In the genomic region with DNA sequence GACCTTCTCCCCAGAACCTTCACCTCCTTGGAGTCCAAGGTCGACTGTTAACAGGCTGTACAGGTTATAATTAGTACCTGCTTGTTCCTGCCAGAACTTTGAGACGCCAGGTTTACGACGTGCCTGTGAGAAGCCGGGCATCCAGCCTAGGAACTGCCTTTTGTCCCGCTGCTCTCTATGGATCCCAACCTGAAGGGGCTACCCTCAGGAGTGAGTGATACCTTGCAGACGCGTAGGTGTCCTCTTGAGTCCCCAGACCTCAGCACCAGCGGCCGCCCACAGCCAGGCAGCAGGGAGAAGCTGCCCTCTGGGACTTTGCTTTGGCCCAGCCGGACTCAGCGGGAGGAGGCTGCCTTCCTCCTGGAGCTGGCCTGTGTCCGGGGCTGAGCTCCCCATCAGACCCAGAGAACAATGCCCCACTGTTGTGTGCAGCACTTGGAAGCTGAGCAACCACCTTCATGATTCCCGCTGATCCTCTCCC, we compare ENCODE assay signal across 1 cellular context.
TF ChIP-seq lines count a peak whose summit lies in the region.

No MANE protein-coding gene starts in this region.

TF ChIP-seq in H1, 55 proteins besides CTCF, POLR2A, EP300 and RAD21:
- TF ChIP-seq, protein P1, sequence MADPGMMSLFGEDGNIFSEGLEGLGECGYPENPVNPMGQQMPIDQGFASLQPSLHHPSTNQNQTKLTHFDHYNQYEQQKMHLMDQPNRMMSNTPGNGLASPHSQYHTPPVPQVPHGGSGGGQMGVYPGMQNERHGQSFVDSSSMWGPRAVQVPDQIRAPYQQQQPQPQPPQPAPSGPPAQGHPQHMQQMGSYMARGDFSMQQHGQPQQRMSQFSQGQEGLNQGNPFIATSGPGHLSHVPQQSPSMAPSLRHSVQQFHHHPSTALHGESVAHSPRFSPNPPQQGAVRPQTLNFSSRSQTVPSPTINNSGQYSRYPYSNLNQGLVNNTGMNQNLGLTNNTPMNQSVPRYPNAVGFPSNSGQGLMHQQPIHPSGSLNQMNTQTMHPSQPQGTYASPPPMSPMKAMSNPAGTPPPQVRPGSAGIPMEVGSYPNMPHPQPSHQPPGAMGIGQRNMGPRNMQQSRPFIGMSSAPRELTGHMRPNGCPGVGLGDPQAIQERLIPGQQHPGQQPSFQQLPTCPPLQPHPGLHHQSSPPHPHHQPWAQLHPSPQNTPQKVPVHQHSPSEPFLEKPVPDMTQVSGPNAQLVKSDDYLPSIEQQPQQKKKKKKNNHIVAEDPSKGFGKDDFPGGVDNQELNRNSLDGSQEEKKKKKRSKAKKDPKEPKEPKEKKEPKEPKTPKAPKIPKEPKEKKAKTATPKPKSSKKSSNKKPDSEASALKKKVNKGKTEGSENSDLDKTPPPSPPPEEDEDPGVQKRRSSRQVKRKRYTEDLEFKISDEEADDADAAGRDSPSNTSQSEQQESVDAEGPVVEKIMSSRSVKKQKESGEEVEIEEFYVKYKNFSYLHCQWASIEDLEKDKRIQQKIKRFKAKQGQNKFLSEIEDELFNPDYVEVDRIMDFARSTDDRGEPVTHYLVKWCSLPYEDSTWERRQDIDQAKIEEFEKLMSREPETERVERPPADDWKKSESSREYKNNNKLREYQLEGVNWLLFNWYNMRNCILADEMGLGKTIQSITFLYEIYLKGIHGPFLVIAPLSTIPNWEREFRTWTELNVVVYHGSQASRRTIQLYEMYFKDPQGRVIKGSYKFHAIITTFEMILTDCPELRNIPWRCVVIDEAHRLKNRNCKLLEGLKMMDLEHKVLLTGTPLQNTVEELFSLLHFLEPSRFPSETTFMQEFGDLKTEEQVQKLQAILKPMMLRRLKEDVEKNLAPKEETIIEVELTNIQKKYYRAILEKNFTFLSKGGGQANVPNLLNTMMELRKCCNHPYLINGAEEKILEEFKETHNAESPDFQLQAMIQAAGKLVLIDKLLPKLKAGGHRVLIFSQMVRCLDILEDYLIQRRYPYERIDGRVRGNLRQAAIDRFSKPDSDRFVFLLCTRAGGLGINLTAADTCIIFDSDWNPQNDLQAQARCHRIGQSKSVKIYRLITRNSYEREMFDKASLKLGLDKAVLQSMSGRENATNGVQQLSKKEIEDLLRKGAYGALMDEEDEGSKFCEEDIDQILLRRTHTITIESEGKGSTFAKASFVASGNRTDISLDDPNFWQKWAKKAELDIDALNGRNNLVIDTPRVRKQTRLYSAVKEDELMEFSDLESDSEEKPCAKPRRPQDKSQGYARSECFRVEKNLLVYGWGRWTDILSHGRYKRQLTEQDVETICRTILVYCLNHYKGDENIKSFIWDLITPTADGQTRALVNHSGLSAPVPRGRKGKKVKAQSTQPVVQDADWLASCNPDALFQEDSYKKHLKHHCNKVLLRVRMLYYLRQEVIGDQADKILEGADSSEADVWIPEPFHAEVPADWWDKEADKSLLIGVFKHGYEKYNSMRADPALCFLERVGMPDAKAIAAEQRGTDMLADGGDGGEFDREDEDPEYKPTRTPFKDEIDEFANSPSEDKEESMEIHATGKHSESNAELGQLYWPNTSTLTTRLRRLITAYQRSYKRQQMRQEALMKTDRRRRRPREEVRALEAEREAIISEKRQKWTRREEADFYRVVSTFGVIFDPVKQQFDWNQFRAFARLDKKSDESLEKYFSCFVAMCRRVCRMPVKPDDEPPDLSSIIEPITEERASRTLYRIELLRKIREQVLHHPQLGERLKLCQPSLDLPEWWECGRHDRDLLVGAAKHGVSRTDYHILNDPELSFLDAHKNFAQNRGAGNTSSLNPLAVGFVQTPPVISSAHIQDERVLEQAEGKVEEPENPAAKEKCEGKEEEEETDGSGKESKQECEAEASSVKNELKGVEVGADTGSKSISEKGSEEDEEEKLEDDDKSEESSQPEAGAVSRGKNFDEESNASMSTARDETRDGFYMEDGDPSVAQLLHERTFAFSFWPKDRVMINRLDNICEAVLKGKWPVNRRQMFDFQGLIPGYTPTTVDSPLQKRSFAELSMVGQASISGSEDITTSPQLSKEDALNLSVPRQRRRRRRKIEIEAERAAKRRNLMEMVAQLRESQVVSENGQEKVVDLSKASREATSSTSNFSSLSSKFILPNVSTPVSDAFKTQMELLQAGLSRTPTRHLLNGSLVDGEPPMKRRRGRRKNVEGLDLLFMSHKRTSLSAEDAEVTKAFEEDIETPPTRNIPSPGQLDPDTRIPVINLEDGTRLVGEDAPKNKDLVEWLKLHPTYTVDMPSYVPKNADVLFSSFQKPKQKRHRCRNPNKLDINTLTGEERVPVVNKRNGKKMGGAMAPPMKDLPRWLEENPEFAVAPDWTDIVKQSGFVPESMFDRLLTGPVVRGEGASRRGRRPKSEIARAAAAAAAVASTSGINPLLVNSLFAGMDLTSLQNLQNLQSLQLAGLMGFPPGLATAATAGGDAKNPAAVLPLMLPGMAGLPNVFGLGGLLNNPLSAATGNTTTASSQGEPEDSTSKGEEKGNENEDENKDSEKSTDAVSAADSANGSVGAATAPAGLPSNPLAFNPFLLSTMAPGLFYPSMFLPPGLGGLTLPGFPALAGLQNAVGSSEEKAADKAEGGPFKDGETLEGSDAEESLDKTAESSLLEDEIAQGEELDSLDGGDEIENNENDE (IDR thresholded peaks at IDR 0.05; ENCODE audit: insufficient replicate concordance, low read length) = no peak
- no peak for TF ChIP-seq SRF (IDR thresholded peaks at IDR 0.05; ENCODE audit: low read depth, low read length)
- TF ChIP-seq MAFK (IDR thresholded peaks at IDR 0.05; ENCODE audit: low read depth, low read length) = no peak
- TF ChIP-seq, protein P2, sequence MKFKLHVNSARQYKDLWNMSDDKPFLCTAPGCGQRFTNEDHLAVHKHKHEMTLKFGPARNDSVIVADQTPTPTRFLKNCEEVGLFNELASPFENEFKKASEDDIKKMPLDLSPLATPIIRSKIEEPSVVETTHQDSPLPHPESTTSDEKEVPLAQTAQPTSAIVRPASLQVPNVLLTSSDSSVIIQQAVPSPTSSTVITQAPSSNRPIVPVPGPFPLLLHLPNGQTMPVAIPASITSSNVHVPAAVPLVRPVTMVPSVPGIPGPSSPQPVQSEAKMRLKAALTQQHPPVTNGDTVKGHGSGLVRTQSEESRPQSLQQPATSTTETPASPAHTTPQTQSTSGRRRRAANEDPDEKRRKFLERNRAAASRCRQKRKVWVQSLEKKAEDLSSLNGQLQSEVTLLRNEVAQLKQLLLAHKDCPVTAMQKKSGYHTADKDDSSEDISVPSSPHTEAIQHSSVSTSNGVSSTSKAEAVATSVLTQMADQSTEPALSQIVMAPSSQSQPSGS (IDR thresholded peaks at IDR 0.05; ENCODE audit: low read length) = no peak
- TF ChIP-seq SP4 (IDR thresholded peaks at IDR 0.05; ENCODE audit: low read length) = no peak
- no peak for TF ChIP-seq SP1 (IDR thresholded peaks at IDR 0.05; ENCODE audit: low read depth, low read length)
- no peak for TF ChIP-seq YY1 (IDR thresholded peaks at IDR 0.05; ENCODE audit: low read depth, low read length)
- TF ChIP-seq EZH2 (IDR thresholded peaks at IDR 0.05; ENCODE audit: low read depth, low read length, severe bottlenecking) = no peak
- TF ChIP-seq GABPA (IDR thresholded peaks at IDR 0.05; ENCODE audit: borderline replicate concordance, insufficient read depth, low read length) = no peak
- no peak for TF ChIP-seq HDAC6 (IDR thresholded peaks at IDR 0.05; ENCODE audit: low read depth, low read length)
- TF ChIP-seq CHD2 (IDR thresholded peaks at IDR 0.05; ENCODE audit: low read length) = no peak
- no peak for TF ChIP-seq BCL11A (IDR thresholded peaks at IDR 0.05; ENCODE audit: low read depth in 2 of 2, low read length in 2 of 2)
TF ChIP-seq in H1: peak in this region for 0.
